ENCODE assay signal across 9 cellular contexts in the genomic region with DNA sequence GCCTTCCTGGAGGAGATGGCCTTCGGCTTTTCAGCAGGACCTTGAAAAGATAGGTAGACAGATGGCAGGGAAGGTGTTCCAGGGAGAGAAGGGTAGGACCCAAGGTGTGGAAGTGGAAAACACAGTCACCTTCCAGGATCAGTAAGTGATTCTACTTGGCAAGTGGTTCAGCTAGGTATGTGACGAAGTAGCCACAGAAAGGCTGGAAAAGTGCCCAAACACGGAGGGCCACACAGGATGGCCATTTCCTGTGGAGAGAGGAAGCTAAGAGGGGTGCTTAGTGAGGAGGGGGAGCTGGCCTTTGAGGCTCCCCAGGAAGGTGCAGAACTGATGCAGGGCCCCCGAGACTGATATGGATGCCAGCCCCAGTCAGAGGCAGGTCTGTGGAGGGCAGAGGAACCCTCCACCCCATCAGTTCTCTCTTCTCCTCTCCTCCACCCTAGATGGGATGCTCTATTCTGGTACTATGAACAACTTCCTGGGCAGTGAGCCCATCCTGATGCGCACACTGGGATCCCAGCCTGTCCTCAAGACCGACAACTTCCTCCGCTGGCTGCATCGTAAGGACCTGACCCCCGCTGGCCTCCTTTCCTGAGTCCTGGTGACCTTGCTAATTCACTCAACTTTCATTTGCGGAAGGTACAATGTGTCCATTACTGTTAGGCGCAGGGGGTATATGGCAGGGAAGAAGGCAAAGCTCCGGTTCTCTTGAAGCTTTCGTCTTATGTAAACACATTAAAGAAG. TPM values are rescaled to one million over a fixed set of nuclear protein-coding genes. Genes with fewer than 3 reads are reported as not detected.
DNase-seq lines count a peak whose midpoint lies in the region; ATAC-seq and TF ChIP-seq lines count a peak whose summit lies in the region.
"Had no signal": no experiment of that assay in that cellular context is flagged by ENCODE, and none has a peak within 500 bp of the region (broad histone marks: within the 10 kb centered on the region; RNA-seq: fewer than 3 reads in every experiment).

No MANE protein-coding gene starts in this region.

- TF ChIP-seq POLR2A in adrenal gland (IDR thresholded peaks at IDR 0.05): no peak

- no peaks in the 10 kb centered on the region for H3K9me2 ChIP-seq in hepatocyte (replicated peaks; ENCODE audit: insufficient read depth)

- H3K27me3 ChIP-seq in HUES6 (ENCODE audit: control insufficient read depth, insufficient read depth, low read length) (no peaks in the 10 kb centered on the region), adrenal gland (no peaks in the 10 kb centered on the region), hepatocyte (no peaks in the 10 kb centered on the region), skeletal muscle satellite cell (ENCODE audit: control insufficient read depth, insufficient read depth, low read length) (peaks cover 2% of the 10 kb centered on the region)

- H3K9me3 ChIP-seq in HUES6 (ENCODE audit: control insufficient read depth, insufficient read depth, low read depth, low read length): no peaks in the 10 kb centered on the region
- no peaks in the 10 kb centered on the region for H3K9me3 ChIP-seq in adrenal gland (replicated peaks in 1 of 3)
- H3K9me3 ChIP-seq in hepatocyte (ENCODE audit: low read depth): no peaks in the 10 kb centered on the region
- no peaks in the 10 kb centered on the region for H3K9me3 ChIP-seq in skeletal muscle satellite cell (replicated peaks; ENCODE audit: low read length)

- intact Hi-C loops in adrenal gland (cut with DNase I): loop anchor here in 1 of 2 donors (10.0 kb wide), 1 partner anchor 155 kb away; no protein-coding TSS in a partner anchor

- no peak overlapping the region for H3K27ac ChIP-seq in HUES6 (ENCODE audit: low read depth, low read length)
- H3K27ac ChIP-seq in adrenal gland: peak overlapping the region in 4 of 5 donors; percentile 39 to 88 (median 69)
- H3K27ac ChIP-seq in hepatocyte: peak overlapping the region; percentile 74

- WGBS in adrenal gland, 4 donors: 63 to 73% (median 70%) methylated on average over 12 to 13 of the region's 13 CpGs
- WGBS in hepatocyte (ENCODE audit: low lambda C conversion rate, missing lambda C conversion rate): 73% methylated on average over 13 of the region's 13 CpGs

- TF ChIP-seq CTCF in adrenal gland (IDR thresholded peaks at IDR 0.05) (no peak), hepatocyte (IDR thresholded peaks at IDR 0.05; ENCODE audit: poor library complexity) (no peak)

- peak overlapping the region; percentile 87 for H2AFZ ChIP-seq in hepatocyte

- H3K79me2 ChIP-seq in hepatocyte: no peaks in the 10 kb centered on the region

- H3K4me3 ChIP-seq in HUES6 (ENCODE audit: low read depth, low read length): peak overlapping the region; percentile 63
- H3K4me3 ChIP-seq in adrenal gland: peak overlapping the region in 1 of 4 donors; percentile 59
- H3K4me3 ChIP-seq in hepatocyte: no peak overlapping the region
- peak overlapping the region; percentile 47 for H3K4me3 ChIP-seq in skeletal muscle satellite cell (ENCODE audit: low read length)

- DNase-seq in adrenal gland: peak in 4 of 7 donors; percentile 52 to 81 (median 62)
- no peak for DNase-seq in hepatocyte (ENCODE audit: low spot score)
- DNase-seq in SKM-1 treated with dmso at 0.1 percent for 144 hours (lab: John Stamatoyannopoulos, UW; ENCODE audit: unreplicated experiment): no peak
- DNase-seq in NCI-H146 treated with DMSO at 0.1 percent for 48 hours (lab: John Stamatoyannopoulos, UW; ENCODE audit: unreplicated experiment): no peak
- DNase-seq in cerebellum (ENCODE audit: low spot score): no peak
- DNase-seq: NCI-H2171 treated with DMSO at 0.1 percent for 48 hours had no signal

- H3K4me1 ChIP-seq in HUES6 (ENCODE audit: control insufficient read depth, insufficient read depth, low read length) (peaks cover 23% of the 10 kb centered on the region), adrenal gland (replicated peaks in 1 of 2) (peaks cover 0 to 6% of the 10 kb centered on the region in 2 donors), hepatocyte (ENCODE audit: insufficient read depth) (peaks cover 10% of the 10 kb centered on the region), skeletal muscle satellite cell (ENCODE audit: control insufficient read depth, insufficient read depth, low read length) (peaks cover 14% of the 10 kb centered on the region)

- no peaks in the 10 kb centered on the region for H4K20me1 ChIP-seq in hepatocyte (ENCODE audit: insufficient read depth, poor library complexity, severe bottlenecking)

- H3K36me3 ChIP-seq in HUES6 (ENCODE audit: control insufficient read depth, insufficient read depth, low read length) (no peaks in the 10 kb centered on the region), adrenal gland (replicated peaks in 1 of 2) (no peaks in the 10 kb centered on the region), hepatocyte (replicated peaks; ENCODE audit: insufficient read depth, low read depth) (no peaks in the 10 kb centered on the region), skeletal muscle satellite cell (ENCODE audit: insufficient read depth, low read length) (no peaks in the 10 kb centered on the region)

- no peak for ATAC-seq in GM19452 (IDR thresholded peaks at IDR 0.05; ENCODE audit: unreplicated experiment)

- H3K4me2 ChIP-seq in hepatocyte: peak overlapping the region; percentile 82
- H3K4me2 ChIP-seq in skeletal muscle satellite cell (ENCODE audit: low read length): peak overlapping the region; percentile 75

- H3K9ac ChIP-seq in HUES6 (ENCODE audit: low read length) (peak overlapping the region; percentile 9), skeletal muscle satellite cell (ENCODE audit: low read depth, low read length) (no peak overlapping the region)

RNA-seq across cellular contexts. Expression of a gene that starts 6.8 kb away (rescaled TPM):
- total RNA-seq in adrenal gland (1 to 10 TPM in 6 of 8 donors, under 1 TPM in 2; 0.30 to 4.8 (median 1.6) TPM), hepatocyte (1.4 and 2.1 TPM in 2 replicates), cerebellum (12.3 TPM)
- polyA plus RNA-seq in adrenal gland (1 to 10 TPM in 2 of 3 donors, under 1 TPM in 1; 0.93 to 3.1 (median 2.4) TPM), hepatocyte (1.3 and 2.6 TPM in 2 replicates)
- total RNA-seq in skeletal muscle satellite cell (2012; rRNA removed): 0.25 TPM in 1 of 2 replicates, not detected in the other

RNA-seq across cellular contexts. Expression of a gene that starts 33.7 kb away (rescaled TPM):
- 10 to 100 TPM; 11.4 to 33.7 (median 18.0) TPM for total RNA-seq in adrenal gland
- polyA plus RNA-seq in adrenal gland: 10 to 100 TPM in 1 of 3 donors, 1 to 10 TPM in 2; 7.0 to 31.7 (median 8.6) TPM
- 16.9 TPM in 2 replicates for total RNA-seq in hepatocyte
- 18.1 and 19.3 TPM in 2 replicates for polyA plus RNA-seq in hepatocyte
- total RNA-seq in skeletal muscle satellite cell (2012; rRNA removed): 10.4 and 12.9 TPM in 2 replicates
- total RNA-seq in cerebellum: 12.1 TPM

RNA-seq across cellular contexts. Expression of a gene that starts 45.7 kb away (rescaled TPM):
- total RNA-seq in adrenal gland: 100 to 1,000 TPM; 231 to 591 (median 395) TPM
- polyA plus RNA-seq in adrenal gland: 100 to 1,000 TPM; 140 to 458 (median 374) TPM
- total RNA-seq in hepatocyte: 161 and 208 TPM in 2 replicates
- polyA plus RNA-seq in hepatocyte: 345 and 402 TPM in 2 replicates
- total RNA-seq in skeletal muscle satellite cell (2012; rRNA removed): 967 and 1,030 TPM in 2 replicates
- total RNA-seq in cerebellum: 26.9 TPM

RNA-seq across cellular contexts. Expression of a gene that starts 52.6 kb away (rescaled TPM):
- total RNA-seq in adrenal gland (10 to 100 TPM; 47.6 to 90.2 (median 60.1) TPM), hepatocyte (60.7 and 81.4 TPM in 2 replicates), cerebellum (24.7 TPM)
- polyA plus RNA-seq in adrenal gland (100 to 1,000 TPM in 1 of 3 donors, 10 to 100 TPM in 2; 45.6 to 103 (median 78.2) TPM), hepatocyte (77.1 and 96.9 TPM in 2 replicates)
- total RNA-seq in skeletal muscle satellite cell (2012; rRNA removed): 21.5 and 28.0 TPM in 2 replicates

Comparison
In these comparisons a context has a peak if more than half of its experiments do, and no peak if none do; other contexts are left out.
1. DNase-seq: peak in adrenal gland (4 of 7); none in hepatocyte (single experiment), SKM-1 treated with dmso at 0.1 percent for 144 hours (single experiment), NCI-H146 treated with DMSO at 0.1 percent for 48 hours (single experiment) and cerebellum (single experiment).